15 cellular contexts compared by ENCODE assay signal in the genomic region with DNA sequence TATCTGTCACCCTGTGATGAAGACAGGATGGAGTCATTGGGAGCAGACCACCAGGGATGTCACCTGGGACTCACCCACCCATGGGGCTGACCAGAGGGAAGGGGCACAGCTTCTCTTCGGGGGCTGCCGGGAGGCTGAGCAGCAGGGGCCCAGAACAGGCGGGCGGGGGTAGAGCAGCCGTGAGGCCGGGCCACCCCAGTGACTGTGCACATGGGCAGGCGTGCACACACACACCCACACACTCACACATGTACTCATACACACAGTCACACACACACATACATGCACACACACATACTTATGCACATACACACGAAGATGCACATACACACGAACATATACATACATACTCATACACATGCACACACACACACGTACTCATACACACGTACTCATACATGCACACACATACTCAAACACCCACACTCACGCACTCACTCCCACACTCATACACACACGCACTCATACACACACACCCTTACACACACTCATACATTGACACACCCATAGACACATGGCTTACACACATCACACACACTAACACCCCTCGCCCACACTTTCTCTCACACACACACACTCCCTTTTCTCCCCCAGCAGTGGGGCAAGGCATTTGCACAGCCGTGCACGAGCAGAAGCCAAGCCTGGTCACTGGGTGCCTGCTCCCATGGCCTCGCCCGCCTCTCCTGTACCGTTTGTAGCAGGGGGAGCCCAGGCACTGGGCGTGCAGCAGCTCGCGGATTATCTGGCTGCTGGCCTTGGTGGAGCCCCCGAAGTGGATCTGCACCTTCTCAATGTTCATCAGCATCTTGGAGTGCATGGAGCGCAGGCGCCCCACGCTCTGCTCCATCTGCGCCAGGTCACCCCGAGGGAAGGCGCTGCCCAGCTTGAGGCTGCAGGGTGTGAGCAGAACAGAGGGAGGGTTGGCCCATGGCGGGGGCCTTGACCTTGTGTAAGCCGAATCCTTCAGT. TPM values are rescaled to one million over a fixed set of nuclear protein-coding genes. Genes with fewer than 3 reads are reported as not detected.
DNase-seq lines count a peak whose midpoint lies in the region; ATAC-seq, FAIRE-seq and TF ChIP-seq lines count a peak whose summit lies in the region.
"Had no signal": no experiment of that assay in that cellular context is flagged by ENCODE, and none has a peak within 500 bp of the region (broad histone marks: within the 10 kb centered on the region; RNA-seq: fewer than 3 reads in every experiment).

No MANE protein-coding gene starts in this region.

- intact Hi-C loops in pancreas (cut with DNase I): loop anchor here in 1 of 3 donors (5.0 kb wide), 1 partner anchor 155 kb away; no protein-coding TSS in a partner anchor

- no peak for DNase-seq in activated T-cell treated with anti-CD3 and anti-CD28 coated beads, Interleukin-2, amount 50 U/mL, for 24 hours
- no peak for DNase-seq in activated T-cell treated with anti-CD3 and anti-CD28 coated beads for 4 hours
- no peak for DNase-seq in HTR-8/SVneo (ENCODE audit: insufficient read length, low spot score)
- DNase-seq in activated naive CD8-positive, alpha-beta T cell treated with anti-CD3 and anti-CD28 coated beads, Interleukin-2, amount 50 U/mL, for 24 hours: peak; percentile 15
- peak in 4 of 6 donors; percentile 21 to 72 (median 46) for DNase-seq in pancreas
- no peak for DNase-seq in NK-92 treated with Interleukin-12 subunit alpha and Interleukin-12 subunit beta, amount 100 ng/mL, for 24 hours (lab: John Stamatoyannopoulos, UW)
- no peak for DNase-seq in activated effector memory CD4-positive, alpha-beta T cell treated with anti-CD3 and anti-CD28 coated beads, Interleukin-2, amount 50 U/mL, for 16 hours
- no peak for DNase-seq in NCI-H1694 (lab: John Stamatoyannopoulos, UW)
- DNase-seq: activated effector memory CD4-positive, alpha-beta T cell treated with Interleukin-2 at 50 U/mL for 16 hours; central memory CD4-positive, alpha-beta T cell; DMS 273 treated with DMSO at 0.1 percent for 48 hours had no signal

- H3K4me3 ChIP-seq in pancreas: no peak overlapping the region
- H3K4me3 ChIP-seq: SK-N-MC, suprapubic skin had no signal

- no peaks in the 10 kb centered on the region for H3K27me3 ChIP-seq in pancreas
- H3K27me3 ChIP-seq: suprapubic skin had no signal

- H3K4me3 Mint-ChIP-seq in activated T-cell treated with anti-CD3 and anti-CD28 coated beads, Interleukin-2, amount 50 U/mL, for 24 hours: no peak overlapping the region
- H3K4me3 Mint-ChIP-seq in activated naive CD8-positive, alpha-beta T cell treated with anti-CD3 and anti-CD28 coated beads, Interleukin-2, amount 50 U/mL, for 24 hours: no peak overlapping the region
- H3K4me3 Mint-ChIP-seq: mesothelial cell of epicardium had no signal

- H3K4me1 Mint-ChIP-seq in activated T-cell treated with anti-CD3 and anti-CD28 coated beads, Interleukin-2, amount 50 U/mL, for 24 hours (ENCODE audit: low read depth): peaks cover 54% of the 10 kb centered on the region
- H3K4me1 Mint-ChIP-seq in activated naive CD8-positive, alpha-beta T cell treated with anti-CD3 and anti-CD28 coated beads, Interleukin-2, amount 50 U/mL, for 24 hours: peaks cover 51% of the 10 kb centered on the region

- H3K9me3 ChIP-seq in pancreas: no peaks in the 10 kb centered on the region
- H3K9me3 ChIP-seq: suprapubic skin had no signal

- no peaks in the 10 kb centered on the region for H3K9me3 Mint-ChIP-seq in activated T-cell treated with anti-CD3 and anti-CD28 coated beads, Interleukin-2, amount 50 U/mL, for 24 hours
- H3K9me3 Mint-ChIP-seq in activated naive CD8-positive, alpha-beta T cell treated with anti-CD3 and anti-CD28 coated beads, Interleukin-2, amount 50 U/mL, for 24 hours: no peaks in the 10 kb centered on the region
- H3K9me3 Mint-ChIP-seq: mesothelial cell of epicardium had no signal

- H3K27ac ChIP-seq in pancreas: no peak overlapping the region
- H3K27ac ChIP-seq: parathyroid adenoma, suprapubic skin had no signal

- no peaks in the 10 kb centered on the region for H3K36me3 Mint-ChIP-seq in activated T-cell treated with anti-CD3 and anti-CD28 coated beads, Interleukin-2, amount 50 U/mL, for 24 hours (ENCODE audit: low read depth)
- H3K36me3 Mint-ChIP-seq in activated naive CD8-positive, alpha-beta T cell treated with anti-CD3 and anti-CD28 coated beads, Interleukin-2, amount 50 U/mL, for 24 hours (ENCODE audit: low read depth): no peaks in the 10 kb centered on the region
- H3K36me3 Mint-ChIP-seq: mesothelial cell of epicardium had no signal

- no peak for ATAC-seq in activated naive CD8-positive, alpha-beta T cell treated with anti-CD3 and anti-CD28 coated beads, Interleukin-2, amount 50 U/mL, for 24 hours
- ATAC-seq in pancreas: no peak

- FAIRE-seq in HTR-8/SVneo (lab: Jason Lieb, UNC): peak; percentile 99
- no peak for FAIRE-seq in pancreas (lab: Jason Lieb, UNC)

- peaks cover 2 to 7% (median 5%) of the 10 kb centered on the region in 3 donors for H3K4me1 ChIP-seq in pancreas

- H3K27ac Mint-ChIP-seq in activated T-cell treated with anti-CD3 and anti-CD28 coated beads, Interleukin-2, amount 50 U/mL, for 24 hours: peak overlapping the region; percentile 1
- H3K27ac Mint-ChIP-seq in activated naive CD8-positive, alpha-beta T cell treated with anti-CD3 and anti-CD28 coated beads, Interleukin-2, amount 50 U/mL, for 24 hours: no peak overlapping the region

- H3K36me3 ChIP-seq in pancreas: no peaks in the 10 kb centered on the region
- H3K36me3 ChIP-seq: suprapubic skin had no signal

- no peaks in the 10 kb centered on the region for H3K27me3 Mint-ChIP-seq in activated T-cell treated with anti-CD3 and anti-CD28 coated beads, Interleukin-2, amount 50 U/mL, for 24 hours
- H3K27me3 Mint-ChIP-seq in activated naive CD8-positive, alpha-beta T cell treated with anti-CD3 and anti-CD28 coated beads, Interleukin-2, amount 50 U/mL, for 24 hours: no peaks in the 10 kb centered on the region

- TF ChIP-seq CTCF in pancreas (IDR thresholded peaks at IDR 0.05): no peak

- 91 to 93% methylated on average over 31 of the region's 31 CpGs for WGBS in pancreas, 2 donors

RNA-seq across cellular contexts. Expression of a gene that starts 12.4 kb away (rescaled TPM):
- total RNA-seq in pancreas: 10 to 100 TPM; 17.8 to 34.6 (median 24.6) TPM
- 10 to 100 TPM; 21.8 to 30.0 TPM for polyA plus RNA-seq in pancreas

RNA-seq across cellular contexts. Expression of a gene that starts 30.5 kb away (rescaled TPM):
- total RNA-seq in pancreas: 1 to 10 TPM in 5 of 6 donors, under 1 TPM in 1; 0.81 to 2.6 (median 1.6) TPM
- 1 to 10 TPM; 7.4 to 9.2 TPM for polyA plus RNA-seq in pancreas

RNA-seq across cellular contexts. Expression of a gene that starts 37.3 kb away (rescaled TPM):
- total RNA-seq in pancreas: 1 to 10 TPM in 5 of 6 donors, under 1 TPM in 1; 0.87 to 4.0 (median 2.8) TPM
- 1 to 10 TPM; 3.4 to 6.4 TPM for polyA plus RNA-seq in pancreas

Comparison
In these comparisons a context has a peak if more than half of its experiments do, and no peak if none do; other contexts are left out.
1. DNase-seq: peak in activated naive CD8-positive, alpha-beta T cell treated with anti-CD3 and anti-CD28 coated beads, Interleukin-2, amount 50 U/mL, for 24 hours (single experiment) and pancreas (4 of 6); none in activated T-cell treated with anti-CD3 and anti-CD28 coated beads, Interleukin-2, amount 50 U/mL, for 24 hours (single experiment), activated T-cell treated with anti-CD3 and anti-CD28 coated beads for 4 hours (single experiment), HTR-8/SVneo (single experiment), NK-92 treated with Interleukin-12 subunit alpha and Interleukin-12 subunit beta, amount 100 ng/mL, for 24 hours (single experiment), activated effector memory CD4-positive, alpha-beta T cell treated with anti-CD3 and anti-CD28 coated beads, Interleukin-2, amount 50 U/mL, for 16 hours (single experiment) and NCI-H1694 (single experiment).